In the genomic region with DNA sequence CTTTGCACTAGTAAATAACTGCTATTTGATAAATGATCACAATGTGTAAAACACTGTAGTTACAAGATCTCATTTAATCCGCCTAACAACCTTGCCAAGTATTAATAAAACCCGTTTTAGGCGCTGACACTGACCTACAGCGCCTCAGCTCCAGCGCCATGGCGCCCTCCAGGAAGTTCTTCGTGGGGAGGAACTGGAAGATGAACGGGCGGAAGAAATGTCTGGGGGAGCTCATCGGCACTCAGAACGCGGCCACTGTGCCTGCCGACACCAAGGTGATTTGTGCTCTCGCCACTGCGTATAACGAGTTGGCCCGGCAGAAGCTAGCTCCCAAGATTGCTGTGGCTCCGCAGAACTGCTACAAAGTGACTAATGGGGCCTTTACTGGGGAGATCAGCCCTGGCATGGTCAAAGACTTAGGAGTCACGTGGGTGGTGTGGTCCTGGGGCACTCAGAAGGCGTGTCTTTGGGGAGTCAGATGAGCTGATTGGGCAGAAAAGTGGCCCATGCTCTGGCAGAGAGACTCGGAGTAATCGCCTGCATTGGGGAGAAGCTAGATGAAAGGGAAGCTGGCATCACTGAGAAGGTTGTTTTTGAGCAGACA, we compare ENCODE assay signal across 10 cellular contexts. TPM values are rescaled to one million over a fixed set of nuclear protein-coding genes. Genes with fewer than 3 reads are reported as not detected.
DNase-seq lines count a peak whose midpoint lies in the region; ATAC-seq and TF ChIP-seq lines count a peak whose summit lies in the region.
"Had no signal": no experiment of that assay in that cellular context is flagged by ENCODE, and none has a peak within 500 bp of the region (broad histone marks: within the 10 kb centered on the region; RNA-seq: fewer than 3 reads in every experiment).

No MANE protein-coding gene starts in this region.

- no peak overlapping the region for H3K27ac ChIP-seq in right atrium auricular region

- DNase-seq in right atrium auricular region (ENCODE audit: low spot score): peak; percentile 44
- no peak for DNase-seq in Right ventricle myocardium inferior (ENCODE audit: missing footprints)
- no peak for DNase-seq in activated T-helper 1 cell treated with anti-CD3 and anti-CD28 coated beads, Interleukin-12 subunit alpha, Interleukin-12 subunit beta, Interleukin-2, Interleukin-4 antibody, amounts not matched to agents 30 ng/mL and 10 ng/mL and 1 ng/mL, durations not matched to agents 14 hours and 24 hours and 36 hours (ENCODE audit: low spot score)
- peak; percentile 6 for DNase-seq in medulla oblongata (ENCODE audit: extremely low spot score)
- no peak for DNase-seq in type B pancreatic cell (ENCODE audit: extremely low spot score, unreplicated experiment)
- no peak for DNase-seq in SW480 (ENCODE audit: low spot score)
- no peak for DNase-seq in NCI-H69 (lab: John Stamatoyannopoulos, UW)
- DNase-seq: effector memory CD4-positive, alpha-beta T cell; NCI-H510A had no signal

- H3K27ac Mint-ChIP-seq in activated T-helper 1 cell treated with anti-CD3 and anti-CD28 coated beads, Interleukin-12 subunit alpha, Interleukin-12 subunit beta, Interleukin-2, Interleukin-4 antibody, amounts not matched to agents 30 ng/mL and 10 ng/mL and 1 ng/mL, durations not matched to agents 14 hours and 24 hours and 36 hours: no peak overlapping the region
- H3K27ac Mint-ChIP-seq in type B pancreatic cell: peak overlapping the region; percentile 100

- H3K36me3 Mint-ChIP-seq in activated T-helper 1 cell treated with anti-CD3 and anti-CD28 coated beads, Interleukin-12 subunit alpha, Interleukin-12 subunit beta, Interleukin-2, Interleukin-4 antibody, amounts not matched to agents 30 ng/mL and 10 ng/mL and 1 ng/mL, durations not matched to agents 14 hours and 24 hours and 36 hours (ENCODE audit: low read depth): peaks cover 3% of the 10 kb centered on the region
- no peaks in the 10 kb centered on the region for H3K36me3 Mint-ChIP-seq in type B pancreatic cell

- H3K36me3 ChIP-seq in right atrium auricular region: no peaks in the 10 kb centered on the region

- no peak overlapping the region for H3K4me3 ChIP-seq in right atrium auricular region

- no peaks in the 10 kb centered on the region for H3K27me3 ChIP-seq in right atrium auricular region

- H3K9me3 Mint-ChIP-seq in activated T-helper 1 cell treated with anti-CD3 and anti-CD28 coated beads, Interleukin-12 subunit alpha, Interleukin-12 subunit beta, Interleukin-2, Interleukin-4 antibody, amounts not matched to agents 30 ng/mL and 10 ng/mL and 1 ng/mL, durations not matched to agents 14 hours and 24 hours and 36 hours: no peaks in the 10 kb centered on the region
- no peaks in the 10 kb centered on the region for H3K9me3 Mint-ChIP-seq in type B pancreatic cell

- H3K27me3 Mint-ChIP-seq in activated T-helper 1 cell treated with anti-CD3 and anti-CD28 coated beads, Interleukin-12 subunit alpha, Interleukin-12 subunit beta, Interleukin-2, Interleukin-4 antibody, amounts not matched to agents 30 ng/mL and 10 ng/mL and 1 ng/mL, durations not matched to agents 14 hours and 24 hours and 36 hours (ENCODE audit: insufficient read depth): peaks cover 12% of the 10 kb centered on the region
- H3K27me3 Mint-ChIP-seq in type B pancreatic cell: peaks cover 5% of the 10 kb centered on the region

- TF ChIP-seq CTCF in right atrium auricular region (IDR thresholded peaks at IDR 0.05): no peak
- no peak for TF ChIP-seq CTCF in type B pancreatic cell (conservative IDR thresholded peaks at IDR 0.05)

- H3K9me3 ChIP-seq in right atrium auricular region: no peaks in the 10 kb centered on the region

- H3K4me1 Mint-ChIP-seq in activated T-helper 1 cell treated with anti-CD3 and anti-CD28 coated beads, Interleukin-12 subunit alpha, Interleukin-12 subunit beta, Interleukin-2, Interleukin-4 antibody, amounts not matched to agents 30 ng/mL and 10 ng/mL and 1 ng/mL, durations not matched to agents 14 hours and 24 hours and 36 hours (ENCODE audit: low read depth): peaks cover 20% of the 10 kb centered on the region
- peaks cover 14% of the 10 kb centered on the region for H3K4me1 Mint-ChIP-seq in type B pancreatic cell (ENCODE audit: unreplicated experiment)

- ATAC-seq in Right ventricle myocardium inferior: no peak
- no peak for ATAC-seq in HG03354 (IDR thresholded peaks at IDR 0.05; ENCODE audit: poor library complexity, severe bottlenecking, unreplicated experiment)

- peak overlapping the region; percentile 99 for H3K4me3 Mint-ChIP-seq in activated T-helper 1 cell treated with anti-CD3 and anti-CD28 coated beads, Interleukin-12 subunit alpha, Interleukin-12 subunit beta, Interleukin-2, Interleukin-4 antibody, amounts not matched to agents 30 ng/mL and 10 ng/mL and 1 ng/mL, durations not matched to agents 14 hours and 24 hours and 36 hours
- peak overlapping the region; percentile 95 for H3K4me3 Mint-ChIP-seq in type B pancreatic cell

- H3K4me1 ChIP-seq in right atrium auricular region: peaks cover 0 to 22% of the 10 kb centered on the region in 2 donors

- intact Hi-C loops in Right ventricle myocardium inferior (cut with DNase I): no loop called here
- intact Hi-C loops in activated T-helper 1 cell treated with anti-CD3 and anti-CD28 coated beads, Interleukin-12 subunit alpha, Interleukin-12 subunit beta, Interleukin-2, Interleukin-4 antibody, amounts not matched to agents 30 ng/mL and 10 ng/mL and 1 ng/mL, durations not matched to agents 14 hours and 24 hours and 36 hours (cut with micrococcal nuclease): loop anchor here (1.0 to 10.0 kb wide), 9 partner anchors 35 to 555 kb away; partner anchors contain the start of genes ATP6V1F, CCDC136, NRF1 and STRIP2

RNA-seq across cellular contexts. Expression of gene TNPO3, which starts 1.1 kb away (rescaled TPM):
- total RNA-seq in right atrium auricular region (10 to 100 TPM; 23.5 to 23.6 TPM), Right ventricle myocardium inferior (36.0 TPM), type B pancreatic cell (ENCODE audit: low replicate concordance) (46.7 and 52.3 TPM in 2 replicates)
- 52.8 and 53.2 TPM in 2 replicates for total RNA-seq in activated T-helper 1 cell treated with anti-CD3 and anti-CD28 coated beads, Interleukin-12 subunit alpha, Interleukin-12 subunit beta, Interleukin-2, Interleukin-4 antibody, amounts not matched to agents 30 ng/mL and 10 ng/mL and 1 ng/mL, durations not matched to agents 14 hours and 24 hours and 36 hours

Comparison
In these comparisons a context has a peak if more than half of its experiments do, and no peak if none do; other contexts are left out.
1. DNase-seq: peak in right atrium auricular region (single experiment) and medulla oblongata (single experiment); none in Right ventricle myocardium inferior (single experiment), activated T-helper 1 cell treated with anti-CD3 and anti-CD28 coated beads, Interleukin-12 subunit alpha, Interleukin-12 subunit beta, Interleukin-2, Interleukin-4 antibody, amounts not matched to agents 30 ng/mL and 10 ng/mL and 1 ng/mL, durations not matched to agents 14 hours and 24 hours and 36 hours (single experiment), type B pancreatic cell (single experiment), SW480 (single experiment) and NCI-H69 (single experiment).